In the genomic region with DNA sequence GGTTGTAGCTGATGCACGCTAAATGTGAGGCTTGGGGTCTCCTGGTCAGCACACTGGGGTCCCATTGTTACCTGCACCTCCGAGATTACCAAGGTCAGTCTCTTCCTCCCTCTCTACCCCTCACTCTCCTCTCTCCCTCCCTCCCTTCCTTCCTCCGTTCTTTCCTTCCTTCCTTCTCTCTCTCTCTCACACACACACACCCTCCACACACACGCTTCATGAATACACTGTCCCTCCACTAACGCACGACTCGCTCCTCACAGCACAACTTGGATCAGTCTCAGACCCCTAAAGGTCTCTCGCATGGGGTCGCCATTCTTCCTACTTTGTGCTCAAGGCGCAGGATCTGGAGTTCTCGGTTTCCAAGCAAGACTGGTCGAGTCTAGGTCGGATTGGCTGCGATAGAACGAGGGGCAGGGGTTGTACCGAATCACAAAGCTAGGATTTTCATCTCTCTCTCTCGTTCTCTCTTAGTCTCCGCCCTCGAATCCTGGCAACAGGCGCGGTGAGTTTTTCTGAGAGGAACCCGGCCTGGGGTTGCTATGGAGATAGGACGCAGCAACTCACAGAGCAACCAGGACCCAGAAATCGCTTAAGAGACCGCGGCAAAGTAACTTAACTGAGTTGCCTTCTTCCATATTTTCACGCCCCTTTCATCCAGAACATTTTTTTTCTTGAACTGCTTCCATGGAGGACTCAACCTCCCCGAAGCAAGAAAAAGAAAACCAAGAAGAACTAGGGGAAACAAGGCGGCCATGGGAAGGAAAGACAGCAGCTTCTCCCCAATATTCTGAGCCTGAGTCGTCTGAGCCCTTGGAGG, we compare ENCODE assay signal across 8 cellular contexts.
DNase-seq lines count a peak whose midpoint lies in the region; ATAC-seq and TF ChIP-seq lines count a peak whose summit lies in the region.

Gene RSPH4A, plus strand, starts transcription at position 543 of the 820 bp plus-strand sequence. Its CDS starts 145 bp downstream, at position 688.

- ATAC-seq in stimulated activated naive CD8-positive, alpha-beta T cell treated with anti-CD3 and anti-CD28 coated beads, Interleukin-15, amount 100 ng/mL, for 72 hours = peak; percentile 96

- peak within 1 kb of the TSS; percentile 55 to 92 for H3K4me3 ChIP-seq in foreskin fibroblast (ENCODE audit: low read depth in 1 of 2, low read length in 2 of 2)

- H3K27me3 Mint-ChIP-seq in nephron progenitor cell (ENCODE audit: low read depth, poor library complexity) = peaks cover 41% of the 10 kb centered on the region
- peaks cover 42% of the 10 kb centered on the region for H3K27me3 Mint-ChIP-seq in stimulated activated naive CD8-positive, alpha-beta T cell treated with anti-CD3 and anti-CD28 coated beads, Interleukin-15, amount 100 ng/mL, for 72 hours

- no peaks in the 10 kb centered on the region for H3K9me3 Mint-ChIP-seq in nephron progenitor cell
- no peaks in the 10 kb centered on the region for H3K9me3 Mint-ChIP-seq in stimulated activated naive CD8-positive, alpha-beta T cell treated with anti-CD3 and anti-CD28 coated beads, Interleukin-15, amount 100 ng/mL, for 72 hours

- H3K4me3 Mint-ChIP-seq in nephron progenitor cell = peak within 1 kb of the TSS; percentile 93
- H3K4me3 Mint-ChIP-seq in stimulated activated naive CD8-positive, alpha-beta T cell treated with anti-CD3 and anti-CD28 coated beads, Interleukin-15, amount 100 ng/mL, for 72 hours = peak within 1 kb of the TSS; percentile 83 to 94

- no peak within 1 kb of the TSS for H3K27ac ChIP-seq in RWPE1

- H3K36me3 Mint-ChIP-seq in nephron progenitor cell (ENCODE audit: low read depth) = no peaks in the 10 kb centered on the region

- CTCF ChIA-PET in RWPE1 (lab: Yijun Ruan, JAX) = interaction anchor here (0.5 to 1.2 kb wide), 2 partner anchors 11 to 19 kb away, joined by 3 read pairs; no protein-coding TSS in a partner anchor

- H3K27ac Mint-ChIP-seq in nephron progenitor cell = peak within 1 kb of the TSS; percentile 1
- H3K27ac Mint-ChIP-seq in stimulated activated naive CD8-positive, alpha-beta T cell treated with anti-CD3 and anti-CD28 coated beads, Interleukin-15, amount 100 ng/mL, for 72 hours = peak within 1 kb of the TSS in 1 of 2 donors; percentile 93

- DNase-seq in DMS79 (lab: John Stamatoyannopoulos, UW) (peak; percentile 98), GOT3 (lab: John Stamatoyannopoulos, UW) (peak; percentile 36), Kasumi-1 (lab: John Stamatoyannopoulos, UW) (peak; percentile 99), RWPE1 (ENCODE audit: low spot score) (peak; percentile 95), foreskin fibroblast (peak; percentile 92 to 97), nephron progenitor cell (peak; percentile 85)
- DNase-seq in activated effector memory CD4-positive, alpha-beta T cell treated with Interleukin-2 at 50 U/mL for 16 hours = peak; percentile 47
- DNase-seq in stimulated activated naive CD8-positive, alpha-beta T cell treated with anti-CD3 and anti-CD28 coated beads, Interleukin-15, amount 100 ng/mL, for 72 hours = peak; percentile 51 to 72

- peaks cover 17% of the 10 kb centered on the region for H3K4me1 Mint-ChIP-seq in nephron progenitor cell
- H3K4me1 Mint-ChIP-seq in stimulated activated naive CD8-positive, alpha-beta T cell treated with anti-CD3 and anti-CD28 coated beads, Interleukin-15, amount 100 ng/mL, for 72 hours = peaks cover 17% of the 10 kb centered on the region

- TF ChIP-seq CTCF in RWPE1 (conservative IDR thresholded peaks at IDR 0.05; ENCODE audit: low read depth) (no peak), foreskin fibroblast (IDR thresholded peaks at IDR 0.05; ENCODE audit: low read depth, low read length) (peak; percentile 11), nephron progenitor cell (IDR thresholded peaks at IDR 0.05) (no peak)

- POLR2A ChIA-PET in RWPE1 (lab: Yijun Ruan, JAX; ENCODE audit: low non-redundant PET) = no interaction called here

Comparison
In these comparisons a context has a peak if more than half of its experiments do, and no peak if none do; other contexts are left out.
1. DNase-seq: peak in every context shown above with its lines; median percentile 99 in Kasumi-1; 98 in DMS79; 95 in RWPE1; 94 in foreskin fibroblast; 85 in nephron progenitor cell; 62 in stimulated activated naive CD8-positive, alpha-beta T cell treated with anti-CD3 and anti-CD28 coated beads, Interleukin-15, amount 100 ng/mL, for 72 hours; 47 in activated effector memory CD4-positive, alpha-beta T cell treated with Interleukin-2 at 50 U/mL for 16 hours; 36 in GOT3.